In genomic region chr1:109850194-109850593, GRCh38 we compare ENCODE assay signal across 30 cellular contexts.
DNase-seq lines count a peak whose midpoint lies in the region; ATAC-seq and TF ChIP-seq lines count a peak whose summit lies in the region.
"Had no signal": no experiment of that assay in that cellular context is flagged by ENCODE, and none has a peak within 500 bp of the region (broad histone marks: within the 10 kb centered on the region; RNA-seq: fewer than 3 reads in every experiment).

No MANE protein-coding gene starts in this region.

- no peak overlapping the region for H3K4me3 ChIP-seq in mammary epithelial cell (replicated peaks in 1 of 3; ENCODE audit: insufficient read depth in 1 of 3, low read depth in 2 of 3, low read length in 3 of 3)
- H3K4me3 ChIP-seq in PC-9 = no peak overlapping the region
- H3K4me3 ChIP-seq in epithelial cell of esophagus (ENCODE audit: low read length) = no peak overlapping the region
- H3K4me3 ChIP-seq: HAP-1, ovary, right atrium auricular region, upper lobe of left lung had no signal

- peaks cover 4% of the 10 kb centered on the region for H3K36me3 Mint-ChIP-seq in MCF 10A (ENCODE audit: insufficient read depth, unreplicated experiment)
- H3K36me3 Mint-ChIP-seq in stimulated activated effector memory CD8-positive, alpha-beta T cell treated with anti-CD3 and anti-CD28 coated beads, Interleukin-12 subunit alpha, Interleukin-12 subunit beta, amount 100 ng/mL, for 72 hours = no peaks in the 10 kb centered on the region
- H3K36me3 Mint-ChIP-seq: activated CD8-positive, alpha-beta memory T cell treated with anti-CD3 and anti-CD28 coated beads, Interleukin-2, amount 10 ng/mL, durations not matched to agents 7 days and 5 days had no signal

- no peaks in the 10 kb centered on the region for H3K27me3 Mint-ChIP-seq in MCF 10A (ENCODE audit: insufficient read depth, unreplicated experiment)

- peaks cover 13% of the 10 kb centered on the region for H3K4me1 ChIP-seq in mammary epithelial cell (ENCODE audit: insufficient read depth, low read length)
- peaks cover 31% of the 10 kb centered on the region for H3K4me1 ChIP-seq in PC-9 (replicated peaks; ENCODE audit: insufficient read depth)
- H3K4me1 ChIP-seq: HAP-1, upper lobe of left lung had no signal

- H3K4me2 ChIP-seq in mammary epithelial cell (ENCODE audit: insufficient read depth, low read depth, low read length) (no peak overlapping the region), PC-9 (peak overlapping the region; percentile 18)
- H3K4me2 ChIP-seq: KMS-11 had no signal

- no peak for TF ChIP-seq CTCF in MCF 10A (IDR thresholded peaks at IDR 0.05; ENCODE audit: unreplicated experiment)
- no peak for TF ChIP-seq CTCF in mammary epithelial cell (conservative IDR thresholded peaks at IDR 0.05 in 1 of 2, IDR thresholded peaks at IDR 0.05 in 1 of 2; ENCODE audit: extremely low read depth in 1 of 2, insufficient read depth in 1 of 2, low read depth in 1 of 2, low read length in 2 of 2)
- no peak for TF ChIP-seq CTCF in PC-9 (conservative IDR thresholded peaks at IDR 0.05)
- no peak for TF ChIP-seq CTCF in epithelial cell of esophagus (IDR thresholded peaks at IDR 0.05; ENCODE audit: insufficient read depth, low read depth, low read length, missing control alignments)

- intact Hi-C loops in MCF 10A (cut with micrococcal nuclease) (no loop called here), mammary epithelial cell (cut with micrococcal nuclease) (loop anchor here (5.0 kb wide), 1 partner anchor 132 kb away; the partner anchor contains the start of gene AHCYL1), PC-9 (cut with micrococcal nuclease; ENCODE audit: unreplicated experiment) (no loop called here), posterior vena cava (cut with DNase I) (loop anchor here in 1 of 2 donors (2.0 kb wide), 1 partner anchor 17 kb away; no protein-coding TSS in a partner anchor)

- no peak for ATAC-seq in stimulated activated effector memory CD8-positive, alpha-beta T cell treated with anti-CD3 and anti-CD28 coated beads, Interleukin-12 subunit alpha, Interleukin-12 subunit beta, amount 100 ng/mL, for 72 hours
- ATAC-seq: activated CD8-positive, alpha-beta memory T cell treated with anti-CD3 and anti-CD28 coated beads, Interleukin-2, amount 10 ng/mL, durations not matched to agents 7 days and 5 days; stimulated activated naive B cell treated with anti-CD40 and anti-IgM and Interleukin-4, amounts not matched to agents 10 μg/mL and 1 μg/mL and 100 μg/mL, for 72 hours had no signal

- peaks cover 12% of the 10 kb centered on the region for H3K4me1 Mint-ChIP-seq in MCF 10A (ENCODE audit: insufficient read depth, unreplicated experiment)
- H3K4me1 Mint-ChIP-seq in stimulated activated effector memory CD8-positive, alpha-beta T cell treated with anti-CD3 and anti-CD28 coated beads, Interleukin-12 subunit alpha, Interleukin-12 subunit beta, amount 100 ng/mL, for 72 hours = peaks cover 19% of the 10 kb centered on the region
- H3K4me1 Mint-ChIP-seq: activated CD8-positive, alpha-beta memory T cell treated with anti-CD3 and anti-CD28 coated beads, Interleukin-2, amount 10 ng/mL, durations not matched to agents 7 days and 5 days had no signal

- DNase-seq in MCF 10A (ENCODE audit: unreplicated experiment) (peak; percentile 33), mammary epithelial cell (no peak), PC-9 (no peak), epithelial cell of esophagus (ENCODE audit: low read depth) (peak; percentile 20), NCI-H774 (lab: John Stamatoyannopoulos, UW) (no peak), posterior vena cava (ENCODE audit: low spot score) (no peak)
- DNase-seq in stimulated activated effector memory CD8-positive, alpha-beta T cell treated with anti-CD3 and anti-CD28 coated beads, Interleukin-12 subunit alpha, Interleukin-12 subunit beta, amount 100 ng/mL, for 72 hours (ENCODE audit: low spot score in 2 of 2) = no peak
- DNase-seq in central memory CD4-positive, alpha-beta T cell = no peak
- DNase-seq: activated CD4-positive, alpha-beta T cell treated with anti-CD3 and anti-CD28 coated beads, Interleukin-2, amount 50 U/mL, for 1 hour; activated CD8-positive, alpha-beta memory T cell treated with anti-CD3 and anti-CD28 coated beads, Interleukin-2, amount 10 ng/mL, durations not matched to agents 7 days and 5 days; activated naive CD4-positive, alpha-beta T cell treated with anti-CD3 and anti-CD28 coated beads, Interleukin-2, amount 50 U/mL, for 16 hours; amniotic stem cell; brain microvascular endothelial cell; Calu3; DND-41; glutamatergic neuron; islet precursor cell; NCI-H1048; NCI-H187; NCI-H69; ovary; RPMI8226; stimulated activated CD4-positive, alpha-beta T cell treated with anti-CD3 and anti-CD28 coated beads, Interleukin-4, amount 100 ng/mL, for 4 hours; stimulated activated naive B cell treated with anti-CD40 and anti-IgM and Interleukin-4, amounts not matched to agents 10 μg/mL and 1 μg/mL and 100 μg/mL, for 72 hours; upper lobe of left lung; WERI-Rb-1 had no signal

- H3K27me3 ChIP-seq in mammary epithelial cell (ENCODE audit: insufficient read depth, low read length) = no peaks in the 10 kb centered on the region
- H3K27me3 ChIP-seq in PC-9 (ENCODE audit: insufficient read depth, low read depth) = no peaks in the 10 kb centered on the region
- H3K27me3 ChIP-seq: brain microvascular endothelial cell, ovary, right atrium auricular region, upper lobe of left lung had no signal

- in situ Hi-C loops in mammary epithelial cell (cut with MboI; ENCODE audit: low sequenced_read_pairs in 2 of 2) = no loop called here

- H3K4me3 Mint-ChIP-seq in MCF 10A (ENCODE audit: unreplicated experiment) = no peak overlapping the region
- no peak overlapping the region for H3K4me3 Mint-ChIP-seq in stimulated activated effector memory CD8-positive, alpha-beta T cell treated with anti-CD3 and anti-CD28 coated beads, Interleukin-12 subunit alpha, Interleukin-12 subunit beta, amount 100 ng/mL, for 72 hours
- H3K4me3 Mint-ChIP-seq: activated CD8-positive, alpha-beta memory T cell treated with anti-CD3 and anti-CD28 coated beads, Interleukin-2, amount 10 ng/mL, durations not matched to agents 7 days and 5 days; nephron; stimulated activated naive B cell treated with anti-CD40 and anti-IgM and Interleukin-4, amounts not matched to agents 10 μg/mL and 1 μg/mL and 100 μg/mL, for 72 hours had no signal

- H3F3A ChIP-seq in PC-9 (ENCODE audit: insufficient read depth, low read depth) = peaks cover 14% of the 10 kb centered on the region; the same call in 1 of the 2 replicates

- no peak overlapping the region for H2AFZ ChIP-seq in mammary epithelial cell (ENCODE audit: low read depth, low read length)
- H2AFZ ChIP-seq in PC-9 = no peak overlapping the region

- H3K27ac ChIP-seq in mammary epithelial cell (ENCODE audit: insufficient read depth, low read depth, low read length) (no peak overlapping the region), PC-9 (0 out of 2 replicates have a peak overlapping the region, but pooled peaks have one; percentile 0)
- H3K27ac ChIP-seq: brain microvascular endothelial cell, KMS-11, ovary, right atrium auricular region, upper lobe of left lung, WERI-Rb-1 had no signal

- H3K79me2 ChIP-seq in mammary epithelial cell (ENCODE audit: insufficient read depth, low read length) (no peaks in the 10 kb centered on the region), PC-9 (ENCODE audit: low read depth) (no peaks in the 10 kb centered on the region)

- H3K27ac Mint-ChIP-seq in MCF 10A (ENCODE audit: low read depth, unreplicated experiment) = no peak overlapping the region
- H3K27ac Mint-ChIP-seq in stimulated activated effector memory CD8-positive, alpha-beta T cell treated with anti-CD3 and anti-CD28 coated beads, Interleukin-12 subunit alpha, Interleukin-12 subunit beta, amount 100 ng/mL, for 72 hours = peak overlapping the region; percentile 32
- H3K27ac Mint-ChIP-seq: activated CD8-positive, alpha-beta memory T cell treated with anti-CD3 and anti-CD28 coated beads, Interleukin-2, amount 10 ng/mL, durations not matched to agents 7 days and 5 days; nephron; stimulated activated naive B cell treated with anti-CD40 and anti-IgM and Interleukin-4, amounts not matched to agents 10 μg/mL and 1 μg/mL and 100 μg/mL, for 72 hours had no signal

- no peaks in the 10 kb centered on the region for H3K9me2 ChIP-seq in PC-9 (ENCODE audit: insufficient read depth)

- H3K9me3 Mint-ChIP-seq in MCF 10A (ENCODE audit: unreplicated experiment) = no peaks in the 10 kb centered on the region
- H3K9me3 Mint-ChIP-seq in stimulated activated effector memory CD8-positive, alpha-beta T cell treated with anti-CD3 and anti-CD28 coated beads, Interleukin-12 subunit alpha, Interleukin-12 subunit beta, amount 100 ng/mL, for 72 hours = no peaks in the 10 kb centered on the region
- H3K9me3 Mint-ChIP-seq: stimulated activated naive B cell treated with anti-CD40 and anti-IgM and Interleukin-4, amounts not matched to agents 10 μg/mL and 1 μg/mL and 100 μg/mL, for 72 hours had no signal

- POLR2A ChIA-PET in MCF 10A (lab: Yijun Ruan, JAX) (interaction anchor here (0.6 kb wide), 1 partner anchor 134 kb away, joined by 3 read pairs; the partner anchor contains the start of gene AHCYL1), PC-9 (lab: Charles Lee; ENCODE audit: unreplicated experiment) (interaction anchor here (0.6 kb wide), 1 partner anchor 68 kb away, joined by 3 read pairs; no protein-coding TSS in a partner anchor)

- H3K9me3 ChIP-seq in mammary epithelial cell (replicated peaks; ENCODE audit: insufficient read depth, low read length) (no peaks in the 10 kb centered on the region), PC-9 (ENCODE audit: insufficient read depth, low read depth) (no peaks in the 10 kb centered on the region)
- H3K9me3 ChIP-seq: HAP-1, ovary, right atrium auricular region, upper lobe of left lung had no signal

- dilution Hi-C loops in mammary epithelial cell (cut with HindIII; ENCODE audit: low sequenced_read_pairs) = loop anchor here (5.0 kb wide), 2 partner anchors 37 to 43 kb away; no protein-coding TSS in a partner anchor

- H4K20me1 ChIP-seq in mammary epithelial cell (ENCODE audit: insufficient read depth, low read length) (no peaks in the 10 kb centered on the region), PC-9 (ENCODE audit: insufficient read depth) (no peaks in the 10 kb centered on the region)

- H3K36me3 ChIP-seq in mammary epithelial cell (ENCODE audit: insufficient read depth, low read length) (no peaks in the 10 kb centered on the region), PC-9 (ENCODE audit: low read depth) (no peaks in the 10 kb centered on the region)
- H3K36me3 ChIP-seq: brain microvascular endothelial cell, HAP-1, ovary, right atrium auricular region, upper lobe of left lung, WERI-Rb-1 had no signal

- BruUV-seq in MCF 10A (replicated peaks; lab: Mats Ljungman, UMichigan) (no TSS peak), mammary epithelial cell (replicated peaks; lab: Mats Ljungman, UMichigan) (no TSS peak), PC-9 (replicated peaks; lab: Mats Ljungman, UMichigan) (no TSS peak)

- H3K9ac ChIP-seq in mammary epithelial cell (ENCODE audit: insufficient read depth, low read length) = no peak overlapping the region
- H3K9ac ChIP-seq: KMS-11 had no signal

- CTCF ChIA-PET in MCF 10A (lab: Yijun Ruan, JAX) (interaction anchor here (1.1 to 1.5 kb wide), 3 partner anchors 74 to 136 kb away, joined by 3 to 11 read pairs (median 4); partner anchors contain the start of gene AHCYL1), mammary epithelial cell (lab: Charles Lee; ENCODE audit: low non-redundant PET) (no interaction called here), PC-9 (lab: Charles Lee) (no interaction called here)

- 94% methylated on average over 4 of the region's 4 CpGs for WGBS in mammary epithelial cell (ENCODE audit: low coverage, missing lambda C conversion rate)

Comparison
In these comparisons a context has a peak if more than half of its experiments do, and no peak if none do; other contexts are left out.
1. DNase-seq: peak in MCF 10A (single experiment) and epithelial cell of esophagus (single experiment); none in mammary epithelial cell (single experiment), PC-9 (0 of 2), stimulated activated effector memory CD8-positive, alpha-beta T cell treated with anti-CD3 and anti-CD28 coated beads, Interleukin-12 subunit alpha, Interleukin-12 subunit beta, amount 100 ng/mL, for 72 hours (0 of 2), NCI-H774 (single experiment), central memory CD4-positive, alpha-beta T cell (single experiment) and posterior vena cava (single experiment).